ENCODE assay signal across 17 cellular contexts in genomic region chr4:153850525-153851280, GRCh38.
DNase-seq lines count a peak whose midpoint lies in the region; ATAC-seq and TF ChIP-seq lines count a peak whose summit lies in the region.
"Had no signal": no experiment of that assay in that cellular context is flagged by ENCODE, and none has a peak within 500 bp of the region (broad histone marks: within the 10 kb centered on the region; RNA-seq: fewer than 3 reads in every experiment).

No MANE protein-coding gene starts in this region.

- intact Hi-C loops in Right ventricle myocardium inferior (cut with DNase I) (no loop called here), left ventricle myocardium inferior (cut with micrococcal nuclease) (no loop called here), left cardiac atrium (cut with DNase I) (no loop called here), transverse colon (cut with DNase I; ENCODE audit: low total_unique reads) (no loop called here)

- ATAC-seq in Right ventricle myocardium inferior, result peak; percentile 64
- peak; percentile 31 to 79 for ATAC-seq in left cardiac atrium
- no peak for ATAC-seq in GM19023 (IDR thresholded peaks at IDR 0.05; ENCODE audit: unreplicated experiment)
- ATAC-seq: GM23338 had no signal

- TF ChIP-seq EP300 in transverse colon (IDR thresholded peaks at IDR 0.05; ENCODE audit: low read depth), result no peak

- H3K9me3 ChIP-seq in left ventricle myocardium inferior (replicated peaks) (peaks cover 31% of the 10 kb centered on the region), transverse colon (no peaks in the 10 kb centered on the region)

- H3K27me3 ChIP-seq in left ventricle myocardium inferior (ENCODE audit: low read depth) (no peaks in the 10 kb centered on the region), transverse colon (no peaks in the 10 kb centered on the region)

- H3K36me3 ChIP-seq in left ventricle myocardium inferior (no peaks in the 10 kb centered on the region), transverse colon (no peaks in the 10 kb centered on the region)

- H3K4me1 ChIP-seq in left ventricle myocardium inferior (peaks cover 9% of the 10 kb centered on the region), transverse colon (no peaks in the 10 kb centered on the region)

- H3K27ac ChIP-seq in left ventricle myocardium inferior (replicated peaks) (no peak overlapping the region), transverse colon (no peak overlapping the region)

- TF ChIP-seq CTCF in left ventricle myocardium inferior (IDR thresholded peaks at IDR 0.05; ENCODE audit: borderline replicate concordance) (no peak), transverse colon (IDR thresholded peaks at IDR 0.05) (no peak)

- in situ Hi-C loops in transverse colon (cut with MboI; ENCODE audit: low pct_ligation_motif_present in 1 of 4, low pct_unique_long_range_greater_than_20kb in 1 of 4, low sequenced_read_pairs in 3 of 4), result no loop called here

- TF ChIP-seq POLR2A in transverse colon (IDR thresholded peaks at IDR 0.05), result no peak

- no peak for DNase-seq in Right ventricle myocardium inferior (ENCODE audit: missing footprints)
- DNase-seq in left ventricle myocardium inferior, result no peak
- DNase-seq in RPMI7951 (ENCODE audit: low read depth), result peak; percentile 24
- no peak for DNase-seq in left cardiac atrium
- peak; percentile 58 for DNase-seq in retina
- DNase-seq in transverse colon, result no peak
- no peak for DNase-seq in activated gamma-delta T cell treated with Interleukin-2 at 50 U/mL for 16 hours
- DNase-seq: 8988T, HCEC 1CT, MM.1S, NCI-H1092, NCI-H2081 treated with DMSO at 0.1 percent for 48 hours, NCI-H446 treated with DMSO at 0.1 percent for 48 hours, NCI-H748 treated with DMSO at 0.1 percent for 48 hours, RPMI8226 had no signal

- WGBS in transverse colon (ENCODE audit: low coverage in 1 of 2), 2 donors, result 40 to 45% methylated on average over 2 of the region's 2 CpGs

- H3K4me3 ChIP-seq in left ventricle myocardium inferior (no peak overlapping the region), transverse colon (no peak overlapping the region)
- H3K4me3 ChIP-seq: GM23338 had no signal

Comparison
In these comparisons a context has a peak if more than half of its experiments do, and no peak if none do; other contexts are left out.
1. DNase-seq: peak in RPMI7951 (single experiment) and retina (single experiment); none in Right ventricle myocardium inferior (single experiment), left ventricle myocardium inferior (single experiment), left cardiac atrium (single experiment), transverse colon (single experiment) and activated gamma-delta T cell treated with Interleukin-2 at 50 U/mL for 16 hours (single experiment).